ENCODE assay signal across 24 cellular contexts in the genomic region with DNA sequence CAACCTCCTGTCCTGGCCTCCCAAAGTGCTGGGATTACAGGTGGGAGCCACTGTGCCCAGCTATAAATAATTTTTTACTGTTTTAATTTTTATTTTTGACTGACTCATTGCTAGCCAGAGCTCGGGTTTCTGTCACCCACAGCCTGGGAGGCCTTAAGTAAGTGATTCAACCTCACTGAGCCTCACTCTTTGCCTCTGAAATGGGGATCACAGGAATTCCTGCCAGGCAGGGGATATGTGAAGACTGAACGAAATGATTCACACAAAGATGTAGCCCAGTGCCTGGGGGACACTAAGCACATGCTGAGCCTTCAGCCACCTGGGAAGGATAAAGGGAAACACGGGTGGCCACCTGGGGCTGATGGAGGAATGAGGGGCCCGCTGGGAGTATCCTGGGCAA. TPM values are rescaled to one million over a fixed set of nuclear protein-coding genes. Genes with fewer than 3 reads are reported as not detected.
DNase-seq lines count a peak whose midpoint lies in the region; ATAC-seq, FAIRE-seq and TF ChIP-seq lines count a peak whose summit lies in the region.
"Had no signal": no experiment of that assay in that cellular context is flagged by ENCODE, and none has a peak within 500 bp of the region (broad histone marks: within the 10 kb centered on the region; RNA-seq: fewer than 3 reads in every experiment).

No MANE protein-coding gene starts in this region.

- no TSS peak for BruUV-seq in PC-9 (replicated peaks; lab: Mats Ljungman, UMichigan)

- H3K4me3 ChIP-seq in PC-9: no peak overlapping the region
- H3K4me3 ChIP-seq: GM23338 had no signal

- no peak for TF ChIP-seq POLR2A in GM12892 (IDR thresholded peaks at IDR 0.05; ENCODE audit: low read depth, low read length)

- no peaks in the 10 kb centered on the region for H4K20me1 ChIP-seq in PC-9 (ENCODE audit: insufficient read depth)

- H2AFZ ChIP-seq in PC-9: no peak overlapping the region
- H2AFZ ChIP-seq: GM23338 had no signal

- peak; percentile 87 for DNase-seq in ELR (ENCODE audit: low read depth)
- DNase-seq in PC-9: peak in 1 of 2 experiments; percentile 56
- DNase-seq in epithelial cell of prostate (ENCODE audit: low read depth, low spot score): no peak
- peak; percentile 56 for DNase-seq in non-pigmented ciliary epithelial cell (ENCODE audit: low read depth)
- DNase-seq in GM12892 (ENCODE audit: insufficient read length): no peak
- no peak for DNase-seq in NCI-H510A (lab: John Stamatoyannopoulos, UW)
- DNase-seq: activated CD8-positive, alpha-beta memory T cell treated with anti-CD3 and anti-CD28 coated beads, Interleukin-2, amount 10 ng/mL, durations not matched to agents 7 days and 5 days; effector CD4-positive, alpha-beta T cell; KG1; mesendoderm; NCI-H1417; NK-92 treated with Interleukin-12 subunit alpha and Interleukin-12 subunit beta, amount 100 ng/mL, for 24 hours; right cardiac atrium; SHP77; stimulated activated CD4-positive, alpha-beta T cell treated with anti-CD3 and anti-CD28 coated beads, Interleukin-2, amount 100 ng/mL, for 24 hours; T-helper 17 cell had no signal

- H3F3A ChIP-seq in PC-9 (ENCODE audit: insufficient read depth, low read depth): peaks cover 18% of the 10 kb centered on the region

- no peaks in the 10 kb centered on the region for H3K9me2 ChIP-seq in PC-9 (ENCODE audit: insufficient read depth)

- no peak for ATAC-seq in HG02973 (IDR thresholded peaks at IDR 0.05; ENCODE audit: unreplicated experiment)
- ATAC-seq in GM21423 (IDR thresholded peaks at IDR 0.05; ENCODE audit: unreplicated experiment): no peak
- ATAC-seq: activated CD4-positive, CD25-positive, alpha-beta regulatory T cell treated with anti-CD3 and anti-CD28 coated beads, Interleukin-2, amount 50 U/mL, for 24 hours; activated CD8-positive, alpha-beta memory T cell treated with anti-CD3 and anti-CD28 coated beads, Interleukin-2, amount 10 ng/mL, durations not matched to agents 7 days and 5 days; GM23338; right cardiac atrium; T-helper 17 cell had no signal

- CTCF ChIA-PET in PC-9 (lab: Charles Lee): no interaction called here

- FAIRE-seq in GM12892 (lab: Jason Lieb, UNC): no peak

- POLR2A ChIA-PET in PC-9 (lab: Charles Lee; ENCODE audit: unreplicated experiment): no interaction called here

- no peaks in the 10 kb centered on the region for H3K36me3 ChIP-seq in PC-9 (ENCODE audit: low read depth)

- H3K9me3 ChIP-seq in PC-9 (ENCODE audit: insufficient read depth, low read depth): no peaks in the 10 kb centered on the region

- H3K79me2 ChIP-seq in PC-9 (ENCODE audit: low read depth): no peaks in the 10 kb centered on the region

- intact Hi-C loops in PC-9 (cut with micrococcal nuclease; ENCODE audit: unreplicated experiment): no loop called here

- TF ChIP-seq CTCF in PC-9 (conservative IDR thresholded peaks at IDR 0.05): no peak

- 0 out of 2 replicates have a peak overlapping the region, but pooled peaks have one; percentile 6 for H3K27ac ChIP-seq in PC-9
- peak overlapping the region; percentile 7 for H3K27ac ChIP-seq in epithelial cell of prostate
- H3K27ac ChIP-seq: HL-60 had no signal

- H3K4me2 ChIP-seq in PC-9: no peak overlapping the region
- H3K4me2 ChIP-seq: GM23338 had no signal

- no peaks in the 10 kb centered on the region for H3K27me3 ChIP-seq in PC-9 (ENCODE audit: insufficient read depth, low read depth)

- peaks cover 39% of the 10 kb centered on the region for H3K4me1 ChIP-seq in PC-9 (replicated peaks; ENCODE audit: insufficient read depth)

RNA-seq across cellular contexts. Expression of gene LRRC74B, which starts 3.8 kb away (rescaled TPM):
- 0.25 TPM in 1 of 2 replicates, not detected in the other for total RNA-seq in PC-9 (2021)
- polyA plus RNA-seq in GM12892 (2012; ENCODE audit: missing spikeins): not detected
- total RNA-seq: activated CD8-positive, alpha-beta memory T cell treated with anti-CD3 and anti-CD28 coated beads, Interleukin-2, amount 10 ng/mL, durations not matched to agents 7 days and 5 days; glomerular endothelial cell; GM23338; neural crest cell; right cardiac atrium; subcutaneous adipose tissue had no signal
- polyA plus RNA-seq: GM23338, right cardiac atrium had no signal

RNA-seq across cellular contexts. Expression of gene SLC7A4, which starts 9.6 kb away (rescaled TPM):
- not detected in 2 replicates for total RNA-seq in PC-9 (2021)
- polyA plus RNA-seq in GM12892 (2012; ENCODE audit: missing spikeins): not detected
- total RNA-seq: glomerular endothelial cell had no signal

RNA-seq across cellular contexts. Expression of gene P2RX6, which starts 27.0 kb away (rescaled TPM):
- total RNA-seq in PC-9 (2021): 2.4 and 2.7 TPM in 2 replicates
- polyA plus RNA-seq in GM12892 (2012; ENCODE audit: missing spikeins): 0.08 TPM
- total RNA-seq: GM23338 had no signal
- polyA plus RNA-seq: GM23338 had no signal

RNA-seq across cellular contexts. Expression of gene THAP7, which starts 40.0 kb away (rescaled TPM):
- 16.4 and 17.0 TPM in 2 replicates for total RNA-seq in PC-9 (2021)
- 7.8 TPM for polyA plus RNA-seq in GM12892 (2012; ENCODE audit: missing spikeins)

RNA-seq across cellular contexts. Expression of gene LZTR1, which starts 59.8 kb away (rescaled TPM):
- total RNA-seq in PC-9 (2021): 23.2 and 23.4 TPM in 2 replicates
- polyA plus RNA-seq in GM12892 (2012; ENCODE audit: missing spikeins): 24.9 TPM

Comparison
In these comparisons a context has a peak if more than half of its experiments do, and no peak if none do; other contexts are left out.
1. DNase-seq: peak in ELR (single experiment) and non-pigmented ciliary epithelial cell (single experiment); none in epithelial cell of prostate (single experiment), GM12892 (single experiment) and NCI-H510A (single experiment).